Comparison of ENCODE assay signal across 1 cellular context in the genomic region with DNA sequence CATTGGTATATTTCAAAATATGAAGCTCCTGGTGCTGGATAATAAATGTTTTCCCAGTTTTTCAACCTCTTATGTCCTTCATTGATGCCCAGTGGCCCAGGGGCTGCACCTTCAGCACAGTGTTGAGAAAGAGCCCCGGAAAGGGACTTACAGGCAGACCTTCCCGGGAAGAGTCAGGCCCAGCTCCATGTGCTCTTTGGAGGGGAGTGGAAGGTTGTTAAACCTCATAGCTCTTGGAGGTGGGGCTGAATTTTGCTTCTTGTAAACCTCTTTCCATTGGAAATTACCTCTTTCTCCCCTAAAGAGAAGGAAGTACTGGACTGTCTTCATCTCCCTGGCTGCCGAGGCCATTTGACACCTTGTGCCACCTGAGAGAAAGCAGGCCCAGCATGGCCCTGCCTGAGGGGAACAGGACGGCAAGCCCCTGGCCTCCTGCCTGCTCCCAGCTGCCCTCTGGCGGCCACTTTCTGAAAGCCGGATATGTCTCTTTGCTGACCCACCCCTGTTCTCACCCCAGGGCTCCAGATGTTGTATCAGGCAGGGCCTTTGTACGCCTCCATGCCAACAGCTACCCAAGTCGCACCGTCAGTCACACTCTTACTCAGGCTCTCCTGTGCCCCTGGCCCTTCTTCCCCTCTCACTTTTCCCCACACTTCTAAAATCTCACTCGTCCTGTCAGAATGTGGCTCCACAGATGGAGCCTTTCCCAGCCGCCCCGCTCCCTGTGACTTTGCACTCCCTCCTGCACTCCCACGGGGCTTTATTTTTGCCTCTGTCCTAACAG.
A peak's percentile ranks its signal among the peaks of the same experiment; 100 is the strongest.
TF ChIP-seq lines count a peak whose summit lies in the region.

No MANE protein-coding gene starts in this region.

TF ChIP-seq in HepG2, 621 proteins besides CTCF, POLR2A, EP300 and RAD21 (continued from another document):
- TF ChIP-seq, protein P1, sequence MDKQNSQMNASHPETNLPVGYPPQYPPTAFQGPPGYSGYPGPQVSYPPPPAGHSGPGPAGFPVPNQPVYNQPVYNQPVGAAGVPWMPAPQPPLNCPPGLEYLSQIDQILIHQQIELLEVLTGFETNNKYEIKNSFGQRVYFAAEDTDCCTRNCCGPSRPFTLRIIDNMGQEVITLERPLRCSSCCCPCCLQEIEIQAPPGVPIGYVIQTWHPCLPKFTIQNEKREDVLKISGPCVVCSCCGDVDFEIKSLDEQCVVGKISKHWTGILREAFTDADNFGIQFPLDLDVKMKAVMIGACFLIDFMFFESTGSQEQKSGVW (CRISPR knock-in tag; IDR thresholded peaks at IDR 0.05; ENCODE audit: borderline replicate concordance), result no peak
- no peak for TF ChIP-seq TOPORS (CRISPR knock-in tag; IDR thresholded peaks at IDR 0.05)
- TF ChIP-seq ZNF350 (CRISPR knock-in tag; IDR thresholded peaks at IDR 0.05; ENCODE audit: borderline replicate concordance, low read depth), result 0 out of 2 replicates have a peak, but pooled peaks have one; percentile 32
- peak; percentile 48; the same call in 1 of the 2 replicates for TF ChIP-seq ZFY (CRISPR knock-in tag; IDR thresholded peaks at IDR 0.05)
- no peak for TF ChIP-seq HNRNPUL1 (IDR thresholded peaks at IDR 0.05; ENCODE audit: low read depth, low read length)
- TF ChIP-seq NCOR1 (IDR thresholded peaks at IDR 0.05; ENCODE audit: borderline replicate concordance, low read length), result no peak
- peak; percentile 16 for TF ChIP-seq YY1 (IDR thresholded peaks at IDR 0.05; ENCODE audit: insufficient read depth, insufficient replicate concordance, low read depth, low read length)
- TF ChIP-seq ETV5 (CRISPR knock-in tag; IDR thresholded peaks at IDR 0.05; ENCODE audit: borderline replicate concordance), result peak; percentile 55; the same call in 1 of the 2 replicates
- 0 out of 2 replicates have a peak, but pooled peaks have one; percentile 25 for TF ChIP-seq DMAP1 (CRISPR knock-in tag; IDR thresholded peaks at IDR 0.05)
- TF ChIP-seq ZFX (CRISPR knock-in tag; IDR thresholded peaks at IDR 0.05; ENCODE audit: low read depth), result peak; percentile 48
- TF ChIP-seq ZNF83 (CRISPR knock-in tag; IDR thresholded peaks at IDR 0.05; ENCODE audit: borderline replicate concordance), result no peak
- TF ChIP-seq SNAPC4 (CRISPR knock-in tag; IDR thresholded peaks at IDR 0.05), result no peak
- TF ChIP-seq ZNF768 (CRISPR knock-in tag; IDR thresholded peaks at IDR 0.05), result peak; percentile 20; the same call in 1 of the 2 replicates
- no peak for TF ChIP-seq KLF12 (CRISPR knock-in tag; IDR thresholded peaks at IDR 0.05; ENCODE audit: borderline replicate concordance)
- no peak for TF ChIP-seq ZNF331 (CRISPR knock-in tag; IDR thresholded peaks at IDR 0.05)
